Comparison of ENCODE assay signal across 14 cellular contexts in the genomic region with DNA sequence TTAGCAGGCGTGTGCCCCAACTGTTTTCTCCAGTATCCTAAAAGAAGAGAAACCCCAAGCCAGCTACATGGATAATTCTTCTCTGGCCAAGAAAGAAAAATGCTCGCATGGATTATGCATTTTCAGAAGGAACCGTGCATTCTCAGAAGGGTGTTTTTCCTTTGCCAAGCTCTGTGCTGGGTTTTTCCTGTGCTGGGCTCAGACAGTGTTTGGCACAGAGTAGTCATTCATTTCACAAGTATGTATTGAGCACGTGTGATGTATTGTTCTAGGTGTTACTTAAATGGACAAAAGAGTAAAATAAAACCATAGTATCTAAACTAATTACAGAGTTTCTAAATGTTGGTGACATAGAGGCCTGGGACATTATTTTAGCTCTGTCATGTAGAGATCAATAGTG.
DNase-seq lines count a peak whose midpoint lies in the region; ATAC-seq and TF ChIP-seq lines count a peak whose summit lies in the region.
"Had no signal": no experiment of that assay in that cellular context is flagged by ENCODE, and none has a peak within 500 bp of the region (broad histone marks: within the 10 kb centered on the region; RNA-seq: fewer than 3 reads in every experiment).

No MANE protein-coding gene starts in this region.

- intact Hi-C loops in esophagus muscularis mucosa (cut with DNase I) = no loop called here

- H3K4me2 ChIP-seq in neural progenitor cell = peak overlapping the region; percentile 62

- TF ChIP-seq POLR2A in esophagus muscularis mucosa (IDR thresholded peaks at IDR 0.05; ENCODE audit: low read depth) (no peak), erythroblast (IDR thresholded peaks at IDR 0.05; ENCODE audit: low read length) (no peak)

- H3K9ac ChIP-seq in adipocyte (ENCODE audit: low read length) (peak overlapping the region; percentile 41), neural progenitor cell (no peak overlapping the region)

- POLR2A ChIA-PET in activated CD8-positive, alpha-beta T cell treated with anti-CD3 and anti-CD28 coated beads, Interleukin-2, amount 10 ng/mL, durations not matched to agents 7 days and 5 days (lab: Charles Lee) = interaction anchor here (0.7 kb wide), 1 partner anchor 19 kb away, joined by 3 read pairs; no protein-coding TSS in a partner anchor

- no peaks in the 10 kb centered on the region for H4K20me1 ChIP-seq in neural progenitor cell (ENCODE audit: low read depth)

- peaks cover 8% of the 10 kb centered on the region for H3K9me3 ChIP-seq in adipocyte (ENCODE audit: control insufficient read depth, low read length)
- H3K9me3 ChIP-seq in esophagus muscularis mucosa = no peaks in the 10 kb centered on the region
- no peaks in the 10 kb centered on the region for H3K9me3 ChIP-seq in neural progenitor cell (ENCODE audit: low read depth)
- H3K9me3 ChIP-seq: gastroesophageal sphincter, neutrophil had no signal

- ATAC-seq in activated CD8-positive, alpha-beta T cell treated with anti-CD3 and anti-CD28 coated beads, Interleukin-2, amount 10 ng/mL, durations not matched to agents 7 days and 5 days = no peak
- ATAC-seq: left lobe of liver had no signal

- no peaks in the 10 kb centered on the region for H3K79me2 ChIP-seq in neural progenitor cell (ENCODE audit: low read depth)

- peak overlapping the region; percentile 96 for H3K27ac Mint-ChIP-seq in neural progenitor cell
- no peak overlapping the region for H3K27ac Mint-ChIP-seq in activated CD8-positive, alpha-beta T cell treated with anti-CD3 and anti-CD28 coated beads, Interleukin-2, amount 10 ng/mL, durations not matched to agents 7 days and 5 days

- H3F3A ChIP-seq in neural progenitor cell (ENCODE audit: low read depth) = peaks cover 22% of the 10 kb centered on the region

- WGBS in esophagus muscularis mucosa = 34% methylated on average over 4 of the region's 4 CpGs

- no peak overlapping the region for H2AFZ ChIP-seq in neural progenitor cell (replicated peaks)

- CTCF ChIA-PET in activated CD8-positive, alpha-beta T cell treated with anti-CD3 and anti-CD28 coated beads, Interleukin-2, amount 10 ng/mL, durations not matched to agents 7 days and 5 days (lab: Charles Lee) = no interaction called here

- no peaks in the 10 kb centered on the region for H3K36me3 Mint-ChIP-seq in neural progenitor cell
- H3K36me3 Mint-ChIP-seq in activated CD8-positive, alpha-beta T cell treated with anti-CD3 and anti-CD28 coated beads, Interleukin-2, amount 10 ng/mL, durations not matched to agents 7 days and 5 days (ENCODE audit: low read depth) = no peaks in the 10 kb centered on the region

- peaks cover 14% of the 10 kb centered on the region for H3K9me3 Mint-ChIP-seq in neural progenitor cell
- H3K9me3 Mint-ChIP-seq in activated CD8-positive, alpha-beta T cell treated with anti-CD3 and anti-CD28 coated beads, Interleukin-2, amount 10 ng/mL, durations not matched to agents 7 days and 5 days (ENCODE audit: insufficient read depth) = no peaks in the 10 kb centered on the region
- H3K9me3 Mint-ChIP-seq: central memory CD8-positive, alpha-beta T cell had no signal

- DNase-seq in AG10803 (ENCODE audit: low read depth) (peak; percentile 3), adipocyte (ENCODE audit: low read depth) (peak; percentile 2), esophagus muscularis mucosa (ENCODE audit: extremely low spot score) (no peak), neural progenitor cell (ENCODE audit: low spot score) (no peak), iPS-NIHi11 (ENCODE audit: low spot score) (no peak), amygdala (lab: John Stamatoyannopoulos, UW) (no peak), erythroblast (lab: John Stamatoyannopoulos, UW) (no peak)
- no peak for DNase-seq in activated CD8-positive, alpha-beta T cell treated with anti-CD3 and anti-CD28 coated beads, Interleukin-2, amount 10 ng/mL, durations not matched to agents 7 days and 5 days
- DNase-seq: DMS153, NCI-H1092 treated with DMSO at 0.1 percent for 48 hours had no signal

- TF ChIP-seq CTCF in AG10803 (conservative IDR thresholded peaks at IDR 0.05; ENCODE audit: low read length) (no peak), esophagus muscularis mucosa (IDR thresholded peaks at IDR 0.05) (no peak), neural progenitor cell (IDR thresholded peaks at IDR 0.05) (no peak)

- H3K4me1 Mint-ChIP-seq in neural progenitor cell = peaks cover 41% of the 10 kb centered on the region
- no peaks in the 10 kb centered on the region for H3K4me1 Mint-ChIP-seq in activated CD8-positive, alpha-beta T cell treated with anti-CD3 and anti-CD28 coated beads, Interleukin-2, amount 10 ng/mL, durations not matched to agents 7 days and 5 days (ENCODE audit: low read depth)
- H3K4me1 Mint-ChIP-seq: central memory CD8-positive, alpha-beta T cell had no signal

- peak overlapping the region; percentile 70 for H3K4me3 Mint-ChIP-seq in neural progenitor cell
- no peak overlapping the region for H3K4me3 Mint-ChIP-seq in activated CD8-positive, alpha-beta T cell treated with anti-CD3 and anti-CD28 coated beads, Interleukin-2, amount 10 ng/mL, durations not matched to agents 7 days and 5 days
- H3K4me3 Mint-ChIP-seq: central memory CD8-positive, alpha-beta T cell had no signal

- H3K4me3 ChIP-seq in AG10803 (ENCODE audit: low read length) (no peak overlapping the region), adipocyte (ENCODE audit: low read length) (peak overlapping the region; percentile 46), esophagus muscularis mucosa (peak overlapping the region in 1 of 4 donors; percentile 12), neural progenitor cell (no peak overlapping the region)
- H3K4me3 ChIP-seq: gastroesophageal sphincter had no signal

- H3K27me3 ChIP-seq in adipocyte (replicated peaks; ENCODE audit: control insufficient read depth, insufficient read depth, low read length) = peaks cover 4% of the 10 kb centered on the region
- H3K27me3 ChIP-seq in esophagus muscularis mucosa = no peaks in the 10 kb centered on the region
- H3K27me3 ChIP-seq in neural progenitor cell = no peaks in the 10 kb centered on the region
- H3K27me3 ChIP-seq: gastroesophageal sphincter had no signal

- H3K27ac ChIP-seq in esophagus muscularis mucosa (replicated peaks in 1 of 4) (peak overlapping the region in 3 of 4 donors; percentile 39 to 48 (median 39)), neural progenitor cell (no peak overlapping the region)
- H3K27ac ChIP-seq: neutrophil had no signal

- H3K36me3 ChIP-seq in adipocyte (ENCODE audit: control insufficient read depth, insufficient read depth, low read length, severe bottlenecking) = no peaks in the 10 kb centered on the region
- H3K36me3 ChIP-seq in esophagus muscularis mucosa = no peaks in the 10 kb centered on the region
- no peaks in the 10 kb centered on the region for H3K36me3 ChIP-seq in neural progenitor cell
- H3K36me3 ChIP-seq: gastroesophageal sphincter, neutrophil had no signal

- no peak for TF ChIP-seq EP300 in esophagus muscularis mucosa (IDR thresholded peaks at IDR 0.05)

- peaks cover 10% of the 10 kb centered on the region for H3K27me3 Mint-ChIP-seq in neural progenitor cell (ENCODE audit: insufficient read depth, low read depth)
- H3K27me3 Mint-ChIP-seq in activated CD8-positive, alpha-beta T cell treated with anti-CD3 and anti-CD28 coated beads, Interleukin-2, amount 10 ng/mL, durations not matched to agents 7 days and 5 days (ENCODE audit: low read depth) = peaks cover 16% of the 10 kb centered on the region

- peaks cover 20% of the 10 kb centered on the region for H3K4me1 ChIP-seq in adipocyte (ENCODE audit: control insufficient read depth, insufficient read depth, low read length)
- H3K4me1 ChIP-seq in esophagus muscularis mucosa = peaks cover 10 to 21% (median 18%) of the 10 kb centered on the region in 4 donors
- peaks cover 23% of the 10 kb centered on the region for H3K4me1 ChIP-seq in neural progenitor cell

Comparison
In these comparisons a context has a peak if more than half of its experiments do, and no peak if none do; other contexts are left out.
1. DNase-seq: peak in AG10803 (single experiment) and adipocyte (single experiment); none in esophagus muscularis mucosa (single experiment), neural progenitor cell (single experiment), iPS-NIHi11 (single experiment), activated CD8-positive, alpha-beta T cell treated with anti-CD3 and anti-CD28 coated beads, Interleukin-2, amount 10 ng/mL, durations not matched to agents 7 days and 5 days (single experiment), amygdala (0 of 56) and erythroblast (0 of 2).